ENCODE assay signal across 8 cellular contexts in genomic region chr3:129440648-129441190, GRCh38. TPM values are rescaled to one million over a fixed set of nuclear protein-coding genes. Genes with fewer than 3 reads are reported as not detected.
A peak's percentile ranks its signal among the peaks of the same experiment; 100 is the strongest.
DNase-seq lines count a peak whose midpoint lies in the region; ATAC-seq and TF ChIP-seq lines count a peak whose summit lies in the region.

No MANE protein-coding gene starts in this region.

- DNase-seq in AG04450 (ENCODE audit: low read depth, low spot score) (no peak), HT-29 (ENCODE audit: low spot score) (peak; percentile 52), breast epithelium (ENCODE audit: low spot score in 2 of 2) (no peak), MV-4-11 (lab: John Stamatoyannopoulos, UW) (no peak), AG08396 (ENCODE audit: low spot score) (no peak)
- no peak for DNase-seq in activated CD4-positive, CD25-positive, alpha-beta regulatory T cell (lab: John Stamatoyannopoulos, UW)

- intact Hi-C loops in breast epithelium (cut with DNase I; ENCODE audit: low total_unique reads), result no loop called here

- CTCF ChIA-PET in AG04450 (lab: Charles Lee), result interaction anchor here (1.1 to 4.1 kb wide), 4 partner anchors 50 to 502 kb away, joined by 3 to 21 read pairs (median 3); no protein-coding TSS in a partner anchor

- TF ChIP-seq CTCF in AG04450 (IDR thresholded peaks at IDR 0.05; ENCODE audit: low read depth, low read length) (no peak), breast epithelium (IDR thresholded peaks at IDR 0.05) (no peak)

- POLR2A ChIA-PET in AG04450 (lab: Yijun Ruan, JAX), result interaction anchor here (0.5 to 3.4 kb wide), 9 partner anchors 10 to 157 kb away, joined by 3 to 34 read pairs (median 4); partner anchors contain the start of gene EFCAB12

- H3K9me3 ChIP-seq in AG04450 (ENCODE audit: control insufficient read depth, insufficient read depth, low read length) (no peaks in the 10 kb centered on the region), breast epithelium (no peaks in the 10 kb centered on the region), mucosa of stomach (ENCODE audit: control insufficient read depth, low read length) (no peaks in the 10 kb centered on the region)

- no peak for TF ChIP-seq POLR2A in breast epithelium (IDR thresholded peaks at IDR 0.05)

- peak overlapping the region; percentile 69 for H3K9ac ChIP-seq in mucosa of stomach (ENCODE audit: low read length)

- H3K27ac ChIP-seq in AG04450 (ENCODE audit: low read depth, low read length), result peak overlapping the region; percentile 95
- H3K27ac ChIP-seq in breast epithelium, result peak overlapping the region; percentile 88 to 95

- H3K4me3 ChIP-seq in AG04450 (ENCODE audit: low read depth, low read length) (peak overlapping the region; percentile 79), breast epithelium (peak overlapping the region; percentile 74 to 89 (median 83)), mucosa of stomach (ENCODE audit: low read length) (peak overlapping the region; percentile 88)

- no peaks in the 10 kb centered on the region for H3K27me3 ChIP-seq in AG04450 (ENCODE audit: control insufficient read depth, insufficient read depth, low read length)
- H3K27me3 ChIP-seq in breast epithelium, result no peaks in the 10 kb centered on the region
- H3K27me3 ChIP-seq in mucosa of stomach (ENCODE audit: control insufficient read depth, insufficient read depth, low read length), result no peaks in the 10 kb centered on the region

- H3K4me1 ChIP-seq in breast epithelium, result peaks cover 0 to 20% of the 10 kb centered on the region in 2 donors
- peaks cover 30% of the 10 kb centered on the region for H3K4me1 ChIP-seq in mucosa of stomach (ENCODE audit: control insufficient read depth, insufficient read depth, low read length)

- H3K36me3 ChIP-seq in breast epithelium (no peaks in the 10 kb centered on the region), mucosa of stomach (ENCODE audit: control insufficient read depth, insufficient read depth, low read length) (no peaks in the 10 kb centered on the region)

- ATAC-seq in GM19328 (IDR thresholded peaks at IDR 0.05; ENCODE audit: unreplicated experiment), result no peak

RNA-seq across cellular contexts. Expression of gene IFT122, which starts 0.7 kb away (rescaled TPM):
- 14.0 and 14.3 TPM in 2 replicates for polyA plus RNA-seq in AG04450 (2011; rRNA removed)
- 31.4 and 48.7 TPM in 2 replicates for polyA minus RNA-seq in AG04450 (2011; rRNA and poly(A)+ RNA removed)
- 19.7 and 24.0 TPM in 2 replicates for total RNA-seq in HT-29 (2014; rRNA removed; shearing (Covaris generic))
- 10 to 100 TPM; 43.2 to 60.6 (median 45.8) TPM for total RNA-seq in breast epithelium

RNA-seq across cellular contexts. Expression of gene MBD4, which starts 1.0 kb away (rescaled TPM):
- polyA plus RNA-seq in AG04450 (2011; rRNA removed), result 26.2 and 35.6 TPM in 2 replicates
- 8.1 and 17.2 TPM in 2 replicates for polyA minus RNA-seq in AG04450 (2011; rRNA and poly(A)+ RNA removed)
- 19.9 and 21.1 TPM in 2 replicates for total RNA-seq in HT-29 (2014; rRNA removed; shearing (Covaris generic))
- 10 to 100 TPM; 29.8 to 41.6 (median 37.7) TPM for total RNA-seq in breast epithelium

RNA-seq across cellular contexts. Expression of gene EFCAB12, which starts 12.3 kb away (rescaled TPM):
- 0.07 and 0.19 TPM in 2 replicates for polyA plus RNA-seq in AG04450 (2011; rRNA removed)
- polyA minus RNA-seq in AG04450 (2011; rRNA and poly(A)+ RNA removed), result 0.18 and 0.22 TPM in 2 replicates
- under 0.01 and 0.08 TPM in 2 replicates for total RNA-seq in HT-29 (2014; rRNA removed; shearing (Covaris generic))
- total RNA-seq in breast epithelium, result 1 to 10 TPM in 2 of 3 donors, under 1 TPM in 1; 0.32 to 1.3 (median 1.0) TPM
